In genomic region chr1:120232834-120233660, GRCh38 we compare ENCODE assay signal across 8 cellular contexts. TPM values are rescaled to one million over a fixed set of nuclear protein-coding genes. Genes with fewer than 3 reads are reported as not detected.
DNase-seq lines count a peak whose midpoint lies in the region; ATAC-seq and TF ChIP-seq lines count a peak whose summit lies in the region.
"Not testable (repeated sequence)": the region's sequence is repeated elsewhere in the genome, so short reads cannot be mapped to it uniquely, and the experiment has no call there.

No MANE protein-coding gene starts in this region.

- peak overlapping the region in 3 of 4 donors; percentile 65 to 75 (median 67) for H3K27ac ChIP-seq in esophagus muscularis mucosa (replicated peaks in 1 of 4)
- not testable (repeated sequence) for H3K27ac ChIP-seq in ovary, upper lobe of right lung

- not testable (repeated sequence) for TF ChIP-seq POLR2A in esophagus muscularis mucosa (IDR thresholded peaks at IDR 0.05; ENCODE audit: low read depth); ovary (IDR thresholded peaks at IDR 0.05)

- H3K4me1 ChIP-seq in esophagus muscularis mucosa; ovary (ENCODE audit: insufficient read depth); upper lobe of right lung: not testable (repeated sequence)

- H3K27me3 Mint-ChIP-seq in activated naive CD8-positive, alpha-beta T cell treated with anti-CD3 and anti-CD28 coated beads for 36 hours: not testable (repeated sequence)

- intact Hi-C loops in esophagus muscularis mucosa (cut with DNase I); left colon (cut with DNase I, micrococcal nuclease); ovary (cut with DNase I); upper lobe of right lung (cut with DNase I): not testable (repeated sequence)

- TF ChIP-seq CTCF in esophagus muscularis mucosa (IDR thresholded peaks at IDR 0.05); ovary (IDR thresholded peaks at IDR 0.05); upper lobe of right lung (IDR thresholded peaks at IDR 0.05): not testable (repeated sequence)

- not testable (repeated sequence) for H3K9me3 ChIP-seq in esophagus muscularis mucosa, ovary, upper lobe of right lung

- H3K4me3 Mint-ChIP-seq in activated naive CD8-positive, alpha-beta T cell treated with anti-CD3 and anti-CD28 coated beads for 36 hours: not testable (repeated sequence)

- H3K36me3 ChIP-seq in esophagus muscularis mucosa, ovary, upper lobe of right lung: not testable (repeated sequence)

- H3K27ac Mint-ChIP-seq in activated naive CD8-positive, alpha-beta T cell treated with anti-CD3 and anti-CD28 coated beads for 36 hours: not testable (repeated sequence)

- no CpG with 5 or more reads among the region's 53 CpGs for WGBS in esophagus muscularis mucosa
- 0% methylated on average over 3 to 16 of the region's 53 CpGs; no CpG with 5 or more reads in 1 of the 3 donors for WGBS in ovary, 3 donors

- not testable (repeated sequence) for H3K9me3 Mint-ChIP-seq in activated naive CD8-positive, alpha-beta T cell treated with anti-CD3 and anti-CD28 coated beads for 36 hours

- H3K27me3 ChIP-seq in esophagus muscularis mucosa, ovary, upper lobe of right lung: not testable (repeated sequence)

- H3K4me1 Mint-ChIP-seq in activated naive CD8-positive, alpha-beta T cell treated with anti-CD3 and anti-CD28 coated beads for 36 hours: not testable (repeated sequence)

- peak overlapping the region; percentile 24 to 60 (median 44) for H3K4me3 ChIP-seq in esophagus muscularis mucosa
- peak overlapping the region; percentile 16 for H3K4me3 ChIP-seq in ovary
- H3K4me3 ChIP-seq in upper lobe of right lung: peak overlapping the region; percentile 46

- ATAC-seq in GM18867 (IDR thresholded peaks at IDR 0.05; ENCODE audit: unreplicated experiment) (peak; percentile 56), HG02642 (IDR thresholded peaks at IDR 0.05; ENCODE audit: poor library complexity, unreplicated experiment) (peak; percentile 79), SK-N-SH treated with all-trans-retinoic acid at 6 μM for 48 hours (peak; percentile 100), left colon (peak; percentile 100), upper lobe of right lung (peak; percentile 99)

- not testable (repeated sequence) for TF ChIP-seq EP300 in esophagus muscularis mucosa (IDR thresholded peaks at IDR 0.05); ovary (IDR thresholded peaks at IDR 0.05)

- not testable (repeated sequence) for H3K36me3 Mint-ChIP-seq in activated naive CD8-positive, alpha-beta T cell treated with anti-CD3 and anti-CD28 coated beads for 36 hours

- peak; percentile 1 for DNase-seq in activated naive CD8-positive, alpha-beta T cell treated with anti-CD3 and anti-CD28 coated beads for 36 hours
- DNase-seq in esophagus muscularis mucosa (ENCODE audit: extremely low spot score); left colon; ovary: not testable (repeated sequence)
- peak; percentile 44 for DNase-seq in upper lobe of right lung

RNA-seq across cellular contexts. Expression of gene SEC22B, which starts 56.7 kb away (rescaled TPM):
- 10 to 100 TPM; 23.0 TPM for total RNA-seq in activated naive CD8-positive, alpha-beta T cell treated with anti-CD3 and anti-CD28 coated beads for 36 hours
- 10 to 100 TPM; 20.7 to 24.9 (median 22.4) TPM for total RNA-seq in esophagus muscularis mucosa
- total RNA-seq in left colon: 10 to 100 TPM; 24.2 to 28.1 TPM
- 10 to 100 TPM; 20.3 to 32.6 (median 27.4) TPM for total RNA-seq in ovary
- polyA plus RNA-seq in ovary: 10 to 100 TPM; 14.6 to 34.6 TPM
- total RNA-seq in upper lobe of right lung: 30.2 TPM
